Comparison of ENCODE assay signal across 8 cellular contexts in genomic region chr6:16769131-16769985, GRCh38. TPM values are rescaled to one million over a fixed set of nuclear protein-coding genes. Genes with fewer than 3 reads are reported as not detected.
A peak's percentile ranks its signal among the peaks of the same experiment; 100 is the strongest.
DNase-seq lines count a peak whose midpoint lies in the region; ATAC-seq and TF ChIP-seq lines count a peak whose summit lies in the region.

No MANE protein-coding gene starts in this region.

- no peak overlapping the region for H3K4me3 Mint-ChIP-seq in GM23338
- H3K4me3 Mint-ChIP-seq in activated T-helper 2 cell treated with anti-CD3 and anti-CD28 coated beads, Interferon-gamma antibody, Interleukin-2, Interleukin-4, amounts not matched to agents 10 μg/mL and 5 μg/mL and 100 μg/mL, durations not matched to agents 14 hours and 24 hours and 36 hours (ENCODE audit: low read depth) = no peak overlapping the region

- H3K27me3 Mint-ChIP-seq in GM23338 (ENCODE audit: insufficient read depth, low read depth, poor library complexity) = peaks cover 9% of the 10 kb centered on the region
- H3K27me3 Mint-ChIP-seq in activated T-helper 2 cell treated with anti-CD3 and anti-CD28 coated beads, Interferon-gamma antibody, Interleukin-2, Interleukin-4, amounts not matched to agents 10 μg/mL and 5 μg/mL and 100 μg/mL, durations not matched to agents 14 hours and 24 hours and 36 hours (ENCODE audit: low read depth) = peaks cover 2% of the 10 kb centered on the region

- no peaks in the 10 kb centered on the region for H3F3A ChIP-seq in GM23338 (replicated peaks; ENCODE audit: low read depth)

- H3K9me3 ChIP-seq in left ventricle myocardium inferior (replicated peaks) = no peaks in the 10 kb centered on the region

- intact Hi-C loops in activated T-helper 2 cell treated with anti-CD3 and anti-CD28 coated beads, Interferon-gamma antibody, Interleukin-2, Interleukin-4, amounts not matched to agents 10 μg/mL and 5 μg/mL and 100 μg/mL, durations not matched to agents 14 hours and 24 hours and 36 hours (cut with micrococcal nuclease) = loop anchor here (10.0 kb wide), 1 partner anchor 315 kb away; no protein-coding TSS in a partner anchor
- intact Hi-C loops in left ventricle myocardium inferior (cut with micrococcal nuclease) = loop anchor here (10.0 kb wide), 1 partner anchor 195 kb away; no protein-coding TSS in a partner anchor

- no peaks in the 10 kb centered on the region for H3K79me2 ChIP-seq in GM23338 (replicated peaks; ENCODE audit: insufficient read depth)

- H3K9me3 Mint-ChIP-seq in GM23338 = no peaks in the 10 kb centered on the region
- no peaks in the 10 kb centered on the region for H3K9me3 Mint-ChIP-seq in activated T-helper 2 cell treated with anti-CD3 and anti-CD28 coated beads, Interferon-gamma antibody, Interleukin-2, Interleukin-4, amounts not matched to agents 10 μg/mL and 5 μg/mL and 100 μg/mL, durations not matched to agents 14 hours and 24 hours and 36 hours

- H3K27ac ChIP-seq in GM23338 (ENCODE audit: low read depth) = no peak overlapping the region
- H3K27ac ChIP-seq in left ventricle myocardium inferior (replicated peaks) = peak overlapping the region; percentile 70

- 0 out of 2 replicates have a peak overlapping the region, but pooled peaks have one; percentile 22 for H3K4me2 ChIP-seq in GM23338

- H3K27ac Mint-ChIP-seq in GM23338 = no peak overlapping the region
- no peak overlapping the region for H3K27ac Mint-ChIP-seq in activated T-helper 2 cell treated with anti-CD3 and anti-CD28 coated beads, Interferon-gamma antibody, Interleukin-2, Interleukin-4, amounts not matched to agents 10 μg/mL and 5 μg/mL and 100 μg/mL, durations not matched to agents 14 hours and 24 hours and 36 hours

- no peaks in the 10 kb centered on the region for H3K36me3 ChIP-seq in GM23338 (ENCODE audit: insufficient read depth)
- no peaks in the 10 kb centered on the region for H3K36me3 ChIP-seq in left ventricle myocardium inferior

- H3K4me1 ChIP-seq in GM23338 (ENCODE audit: insufficient read depth) (peaks cover 11% of the 10 kb centered on the region; the same call in 1 of the 2 replicates), left ventricle myocardium inferior (peaks cover 57% of the 10 kb centered on the region)

- H4K20me1 ChIP-seq in GM23338 (replicated peaks; ENCODE audit: insufficient read depth) = no peaks in the 10 kb centered on the region

- no peak for TF ChIP-seq CTCF in GM23338 (conservative IDR thresholded peaks at IDR 0.05; ENCODE audit: low read depth in 2 of 2)
- no peak for TF ChIP-seq CTCF in left ventricle myocardium inferior (IDR thresholded peaks at IDR 0.05; ENCODE audit: borderline replicate concordance)

- peaks cover 24% of the 10 kb centered on the region for H3K4me1 Mint-ChIP-seq in GM23338
- peaks cover 61% of the 10 kb centered on the region for H3K4me1 Mint-ChIP-seq in activated T-helper 2 cell treated with anti-CD3 and anti-CD28 coated beads, Interferon-gamma antibody, Interleukin-2, Interleukin-4, amounts not matched to agents 10 μg/mL and 5 μg/mL and 100 μg/mL, durations not matched to agents 14 hours and 24 hours and 36 hours (ENCODE audit: low read depth)

- no peak for ATAC-seq in GM23338
- ATAC-seq in GM21619 (IDR thresholded peaks at IDR 0.05; ENCODE audit: unreplicated experiment) = no peak
- no peak for ATAC-seq in HG03280 (IDR thresholded peaks at IDR 0.05; ENCODE audit: unreplicated experiment)

- H3K27me3 ChIP-seq in GM23338 (ENCODE audit: insufficient read depth) (no peaks in the 10 kb centered on the region), left ventricle myocardium inferior (ENCODE audit: low read depth) (no peaks in the 10 kb centered on the region)

- no peaks in the 10 kb centered on the region for H3K9me2 ChIP-seq in GM23338 (ENCODE audit: insufficient read depth)

- no peaks in the 10 kb centered on the region for H3K36me3 Mint-ChIP-seq in GM23338 (ENCODE audit: low read depth)
- H3K36me3 Mint-ChIP-seq in activated T-helper 2 cell treated with anti-CD3 and anti-CD28 coated beads, Interferon-gamma antibody, Interleukin-2, Interleukin-4, amounts not matched to agents 10 μg/mL and 5 μg/mL and 100 μg/mL, durations not matched to agents 14 hours and 24 hours and 36 hours (ENCODE audit: low read depth) = peaks cover 16% of the 10 kb centered on the region

- no peak overlapping the region for H2AFZ ChIP-seq in GM23338

- H3K4me3 ChIP-seq in GM23338 (no peak overlapping the region), left ventricle myocardium inferior (no peak overlapping the region)

- DNase-seq in GM23338 (ENCODE audit: low spot score) = peak; percentile 26
- peak; percentile 30 for DNase-seq in RKO (ENCODE audit: low spot score)
- DNase-seq in activated T-helper 2 cell treated with anti-CD3 and anti-CD28 coated beads, Interferon-gamma antibody, Interleukin-2, Interleukin-4, amounts not matched to agents 10 μg/mL and 5 μg/mL and 100 μg/mL, durations not matched to agents 14 hours and 24 hours and 36 hours (ENCODE audit: low spot score) = peak; percentile 66
- DNase-seq in left ventricle myocardium inferior = no peak
- peak; percentile 66 for DNase-seq in stimulated activated CD4-positive, alpha-beta T cell treated with anti-CD3 and anti-CD28 coated beads, Interleukin-2, amount 100 ng/mL, for 4 hours (ENCODE audit: low read depth)
- DNase-seq in SHP77 treated with DMSO at 0.1 percent for 48 hours (lab: John Stamatoyannopoulos, UW) = no peak

TF ChIP-seq in GM23338, 12 proteins besides CTCF, POLR2A, EP300 and RAD21 (continues in another document):
- TF ChIP-seq ZNF114 (CRISPR knock-in tag; IDR thresholded peaks at IDR 0.05) = no peak
- no peak for TF ChIP-seq EZH2 (IDR thresholded peaks at IDR 0.05; ENCODE audit: low read depth, unreplicated experiment)
- TF ChIP-seq ETS1 (IDR thresholded peaks at IDR 0.05) = no peak
- no peak for TF ChIP-seq CREB1 (CRISPR knock-in tag; IDR thresholded peaks at IDR 0.05; ENCODE audit: low read depth)

RNA-seq across cellular contexts. Expression of gene ATXN1, which starts 8.1 kb away (rescaled TPM):
- total RNA-seq in GM23338 (2014; rRNA removed; shearing (Covaris generic)) = 8.2 and 9.1 TPM in 2 replicates
- polyA plus RNA-seq in GM23338 (2016; fragmentation: Nextera tagmentation; extraction: Ambion mirVana) = 3.9 and 4.8 TPM in 2 replicates
- total RNA-seq in activated T-helper 2 cell treated with anti-CD3 and anti-CD28 coated beads, Interferon-gamma antibody, Interleukin-2, Interleukin-4, amounts not matched to agents 10 μg/mL and 5 μg/mL and 100 μg/mL, durations not matched to agents 14 hours and 24 hours and 36 hours = 66.5 and 69.1 TPM in 2 replicates
- 41.5 TPM for total RNA-seq in left ventricle myocardium inferior

Comparison
In these comparisons a context has a peak if more than half of its experiments do, and no peak if none do; other contexts are left out.
1. DNase-seq: peak in GM23338 (single experiment), RKO (single experiment), activated T-helper 2 cell treated with anti-CD3 and anti-CD28 coated beads, Interferon-gamma antibody, Interleukin-2, Interleukin-4, amounts not matched to agents 10 μg/mL and 5 μg/mL and 100 μg/mL, durations not matched to agents 14 hours and 24 hours and 36 hours (single experiment) and stimulated activated CD4-positive, alpha-beta T cell treated with anti-CD3 and anti-CD28 coated beads, Interleukin-2, amount 100 ng/mL, for 4 hours (single experiment); none in left ventricle myocardium inferior (single experiment) and SHP77 treated with DMSO at 0.1 percent for 48 hours (single experiment).